ENCODE assay signal across 35 cellular contexts in the genomic region with DNA sequence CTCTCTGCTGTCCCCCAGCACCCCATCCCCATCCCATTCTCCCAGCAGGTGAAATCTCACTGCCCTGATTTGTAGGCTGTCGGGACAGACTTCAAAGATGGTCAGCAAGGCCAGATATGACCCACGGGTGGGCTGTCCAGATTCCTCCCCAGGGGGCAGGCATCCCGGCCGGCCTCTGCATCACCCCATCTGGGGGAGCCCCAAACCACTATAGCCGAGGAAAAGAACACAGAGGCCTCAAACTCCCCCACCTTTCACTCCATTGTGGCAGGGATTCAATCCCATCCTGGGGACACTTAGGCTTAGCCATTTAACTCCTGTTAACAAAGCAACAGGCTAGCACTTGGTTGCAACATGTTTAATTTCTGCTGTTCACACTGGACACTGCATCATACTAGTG. TPM values are rescaled to one million over a fixed set of nuclear protein-coding genes. Genes with fewer than 3 reads are reported as not detected.
"Had no signal": no experiment of that assay in that cellular context is flagged by ENCODE, and none has a peak within 500 bp of the region (broad histone marks: within the 10 kb centered on the region; RNA-seq: fewer than 3 reads in every experiment).

No MANE protein-coding gene starts in this region.

- H3K27me3 ChIP-seq: ascending aorta, breast epithelium, cardiac muscle cell, dorsolateral prefrontal cortex, esophagus muscularis mucosa, foreskin keratinocyte, gastrocnemius medialis had no signal

- H3K27ac Mint-ChIP-seq: activated B cell treated with CpG ODN at 0.5 μM for 24 hours; activated CD8-positive, alpha-beta memory T cell treated with anti-CD3 and anti-CD28 coated beads, Interleukin-2, amount 10 ng/mL, durations not matched to agents 7 days and 5 days; activated CD8-positive, alpha-beta T cell treated with anti-CD3 and anti-CD28 coated beads, Interleukin-2, amount 10 ng/mL, durations not matched to agents 7 days and 5 days; activated naive CD8-positive, alpha-beta T cell; activated T-helper 17 cell treated with anti-CD3 and anti-CD28 coated beads, Interleukin-2, amount 50 U/mL, for 72 hours; brain; dendritic cell treated with granulocyte-macrophage colony-stimulating factor and Interleukin-4, amounts not matched to agents 40 ng/mL and 50 ng/mL, for 4 days; endodermal cell; T-helper 17 cell; T-helper 2 cell treated with Interferon-gamma antibody and Interleukin-4, amounts not matched to agents 5 μg/mL and 100 μg/mL, for 36 hours had no signal

- DNase-seq: activated B cell treated with CpG ODN at 0.5 μM for 24 hours; activated CD4-positive, alpha-beta T cell treated with anti-CD3 and anti-CD28 coated beads for 48 hours; activated CD4-positive, alpha-beta T cell treated with anti-CD3 and anti-CD28 coated beads, Interleukin-2, amount 50 U/mL, for 1 hour; activated CD4-positive, alpha-beta T cell treated with anti-CD3 and anti-CD28 coated beads, Interleukin-2, amount 50 U/mL, for 48 hours; activated CD8-positive, alpha-beta memory T cell treated with anti-CD3 and anti-CD28 coated beads, Interleukin-2, amount 10 ng/mL, durations not matched to agents 7 days and 5 days; activated CD8-positive, alpha-beta memory T cell treated with anti-CD3 and anti-CD28 coated beads, Interleukin-2, amount 50 U/mL, for 4 hours; activated CD8-positive, alpha-beta T cell treated with anti-CD3 and anti-CD28 coated beads, Interleukin-2, amount 10 ng/mL, durations not matched to agents 7 days and 5 days; activated effector memory CD4-positive, alpha-beta T cell treated with Interleukin-2 at 50 U/mL for 16 hours; activated gamma-delta T cell treated with Interleukin-2 at 50 U/mL for 16 hours; activated naive CD4-positive, alpha-beta T cell treated with anti-CD3 and anti-CD28 coated beads, Interleukin-2, amount 50 U/mL, for 16 hours; activated naive CD4-positive, alpha-beta T cell treated with Interleukin-2 at 50 U/mL for 16 hours; activated T-cell treated with anti-CD3 and anti-CD28 coated beads, Interleukin-2, amount 50 U/mL, for 4 hours; dorsolateral prefrontal cortex; effector memory CD4-positive, alpha-beta T cell; endodermal cell; erythroblast; foreskin keratinocyte; gastrocnemius medialis; T-helper 1 cell; T-helper 17 cell; T1000 had no signal

- ATAC-seq: activated CD4-positive, CD25-positive, alpha-beta regulatory T cell treated with anti-CD3 and anti-CD28 coated beads, Interleukin-2, amount 50 U/mL, for 24 hours; activated CD8-positive, alpha-beta memory T cell treated with anti-CD3 and anti-CD28 coated beads, Interleukin-2, amount 10 ng/mL, durations not matched to agents 7 days and 5 days; activated CD8-positive, alpha-beta T cell treated with anti-CD3 and anti-CD28 coated beads, Interleukin-2, amount 10 ng/mL, durations not matched to agents 7 days and 5 days; activated T-cell treated with anti-CD3 and anti-CD28 coated beads, Interleukin-2, amount 50 U/mL, for 4 hours; activated T-helper 17 cell treated with anti-CD3 and anti-CD28 coated beads, Interleukin-2, amount 50 U/mL, for 72 hours; foreskin keratinocyte; gastrocnemius medialis; T-helper 17 cell had no signal

- H3K27me3 Mint-ChIP-seq: activated B cell treated with CpG ODN at 0.5 μM for 24 hours; activated CD8-positive, alpha-beta memory T cell treated with anti-CD3 and anti-CD28 coated beads, Interleukin-2, amount 10 ng/mL, durations not matched to agents 7 days and 5 days; activated naive CD8-positive, alpha-beta T cell; activated T-helper 17 cell treated with anti-CD3 and anti-CD28 coated beads, Interleukin-2, amount 50 U/mL, for 72 hours; brain; central memory CD8-positive, alpha-beta T cell; T-helper 17 cell had no signal

- H3K4me1 Mint-ChIP-seq: endodermal cell had no signal

- H3K4me3 Mint-ChIP-seq: activated B cell treated with CpG ODN at 0.5 μM for 24 hours; activated CD8-positive, alpha-beta memory T cell treated with anti-CD3 and anti-CD28 coated beads, Interleukin-2, amount 10 ng/mL, durations not matched to agents 7 days and 5 days; activated CD8-positive, alpha-beta T cell treated with anti-CD3 and anti-CD28 coated beads, Interleukin-2, amount 10 ng/mL, durations not matched to agents 7 days and 5 days; activated naive CD8-positive, alpha-beta T cell; activated T-cell treated with anti-CD3 and anti-CD28 coated beads, Interleukin-2, amount 50 U/mL, for 4 hours; activated T-helper 17 cell treated with anti-CD3 and anti-CD28 coated beads, Interleukin-2, amount 50 U/mL, for 72 hours; brain; central memory CD8-positive, alpha-beta T cell; dendritic cell treated with granulocyte-macrophage colony-stimulating factor and Interleukin-4, amounts not matched to agents 40 ng/mL and 50 ng/mL, for 4 days; endodermal cell; T-helper 17 cell; T-helper 2 cell treated with Interferon-gamma antibody and Interleukin-4, amounts not matched to agents 5 μg/mL and 100 μg/mL, for 36 hours had no signal

- H3K4me3 ChIP-seq: ascending aorta, breast epithelium, cardiac muscle cell, coronary artery, dorsolateral prefrontal cortex, esophagus muscularis mucosa, gastrocnemius medialis had no signal

- H3K4me1 ChIP-seq: breast epithelium had no signal

- H3K36me3 Mint-ChIP-seq: activated naive CD8-positive, alpha-beta T cell had no signal

- H3K9me3 ChIP-seq: ascending aorta, breast epithelium, esophagus muscularis mucosa, gastrocnemius medialis had no signal

- H3K9me3 Mint-ChIP-seq: activated B cell treated with CpG ODN at 0.5 μM for 24 hours; activated T-cell treated with anti-CD3 and anti-CD28 coated beads, Interleukin-2, amount 50 U/mL, for 4 hours; activated T-helper 17 cell treated with anti-CD3 and anti-CD28 coated beads, Interleukin-2, amount 50 U/mL, for 72 hours; brain; central memory CD8-positive, alpha-beta T cell; dendritic cell treated with granulocyte-macrophage colony-stimulating factor and Interleukin-4, amounts not matched to agents 40 ng/mL and 50 ng/mL, for 4 days; endodermal cell; T-helper 2 cell treated with Interferon-gamma antibody and Interleukin-4, amounts not matched to agents 5 μg/mL and 100 μg/mL, for 36 hours had no signal

- H3K27ac ChIP-seq: ascending aorta, breast epithelium, cardiac muscle cell, coronary artery, dorsolateral prefrontal cortex, esophagus muscularis mucosa, foreskin keratinocyte, gastrocnemius medialis, WERI-Rb-1 had no signal

RNA-seq across cellular contexts. Expression of a gene that starts 53.3 kb away (rescaled TPM):
- total RNA-seq: activated B cell treated with CpG ODN at 0.5 μM for 24 hours; activated CD8-positive, alpha-beta memory T cell treated with anti-CD3 and anti-CD28 coated beads for 36 hours; activated CD8-positive, alpha-beta memory T cell treated with anti-CD3 and anti-CD28 coated beads, Interleukin-2, amount 10 ng/mL, durations not matched to agents 7 days and 5 days; activated CD8-positive, alpha-beta T cell treated with anti-CD3 and anti-CD28 coated beads, Interleukin-2, amount 10 ng/mL, durations not matched to agents 7 days and 5 days; activated T-helper 17 cell treated with anti-CD3 and anti-CD28 coated beads, Interleukin-2, amount 50 U/mL, for 72 hours; foreskin keratinocyte; T-helper 17 cell had no signal
